1 cellular context compared by ENCODE assay signal in genomic region chr2:240429872-240430491, GRCh38.
TF ChIP-seq lines count a peak whose summit lies in the region.

No MANE protein-coding gene starts in this region.

TF ChIP-seq in HepG2, 621 proteins besides CTCF, POLR2A, EP300 and RAD21:
- TF ChIP-seq HIVEP1 (CRISPR knock-in tag; IDR thresholded peaks at IDR 0.05) (no peak), SMC3 (IDR thresholded peaks at IDR 0.05; ENCODE audit: low read length) (0 out of 2 replicates have a peak, but pooled peaks have one; percentile 31), XRCC5 (optimal IDR thresholded peaks at IDR 0.05; ENCODE audit: low read length) (peak; percentile 35), STAG1 (CRISPR knock-in tag; IDR thresholded peaks at IDR 0.05) (peak; percentile 59), NCOA2 (CRISPR knock-in tag; IDR thresholded peaks at IDR 0.05) (no peak), GPBP1L1 (CRISPR knock-in tag; IDR thresholded peaks at IDR 0.05) (no peak), ZFX (CRISPR knock-in tag; IDR thresholded peaks at IDR 0.05; ENCODE audit: low read depth) (0 out of 2 replicates have a peak, but pooled peaks have one; percentile 15)
